In the genomic region with DNA sequence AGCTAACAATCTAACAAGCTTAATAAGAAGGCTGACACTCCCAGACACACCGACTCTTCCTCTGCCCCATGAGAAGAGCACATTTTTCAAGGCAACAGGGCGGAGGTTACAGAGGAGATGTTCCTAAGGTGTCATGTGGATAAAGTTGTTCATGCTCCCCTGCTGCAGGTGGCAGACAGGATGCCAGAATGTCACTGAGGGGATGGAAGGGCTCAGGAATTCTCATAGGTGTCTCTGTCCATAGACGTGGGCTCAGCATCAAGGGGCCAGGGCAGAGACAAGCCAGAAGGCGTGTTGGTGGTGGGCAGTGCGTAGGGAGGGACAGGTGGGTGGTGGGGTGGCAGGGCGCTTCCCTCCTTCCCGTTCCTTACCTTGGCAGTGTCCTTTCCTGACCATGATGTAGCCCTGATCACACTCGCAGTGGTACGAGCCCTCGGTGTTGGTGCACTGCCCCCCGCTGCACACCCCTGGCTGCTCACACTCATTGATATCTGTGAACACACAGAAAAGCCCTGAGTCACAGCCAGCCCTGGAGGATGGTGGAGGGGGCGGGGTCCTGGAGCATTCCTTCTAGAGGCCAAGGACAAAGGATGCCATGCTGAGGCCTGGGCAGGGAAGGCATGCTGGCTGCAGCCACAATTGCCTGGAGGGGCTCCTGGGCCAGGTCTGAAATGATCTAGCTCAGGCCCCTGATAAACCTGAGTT, we compare ENCODE assay signal across 16 cellular contexts. TPM values are rescaled to one million over a fixed set of nuclear protein-coding genes. Genes with fewer than 3 reads are reported as not detected.
DNase-seq lines count a peak whose midpoint lies in the region; ATAC-seq, FAIRE-seq and TF ChIP-seq lines count a peak whose summit lies in the region.
"Had no signal": no experiment of that assay in that cellular context is flagged by ENCODE, and none has a peak within 500 bp of the region (broad histone marks: within the 10 kb centered on the region; RNA-seq: fewer than 3 reads in every experiment).

No MANE protein-coding gene starts in this region.

- no peak for TF ChIP-seq CTCF in SK-N-SH (IDR thresholded peaks at IDR 0.05)
- TF ChIP-seq CTCF in osteocyte (IDR thresholded peaks at IDR 0.05), result no peak

- peaks cover 57% of the 10 kb centered on the region for H3K36me3 Mint-ChIP-seq in osteocyte (ENCODE audit: unreplicated experiment)
- H3K36me3 Mint-ChIP-seq: naive thymus-derived CD8-positive, alpha-beta T cell had no signal

- H4K20me1 ChIP-seq in SK-N-SH (ENCODE audit: insufficient read depth), result no peaks in the 10 kb centered on the region

- H3K27ac ChIP-seq in SK-N-SH (ENCODE audit: low read depth in 2 of 2, low read length in 1 of 2), result no peak overlapping the region

- WGBS in SK-N-SH (ENCODE audit: low lambda C conversion rate), result 98% methylated on average over 7 of the region's 12 CpGs

- H3K9me3 Mint-ChIP-seq in osteocyte (ENCODE audit: unreplicated experiment), result no peaks in the 10 kb centered on the region
- H3K9me3 Mint-ChIP-seq: naive thymus-derived CD8-positive, alpha-beta T cell had no signal

- POLR2A ChIA-PET in SK-N-SH (lab: Yijun Ruan, JAX), result no interaction called here

- no peak overlapping the region for H3K4me3 Mint-ChIP-seq in osteocyte (ENCODE audit: unreplicated experiment)
- H3K4me3 Mint-ChIP-seq: naive thymus-derived CD8-positive, alpha-beta T cell had no signal

- no peaks in the 10 kb centered on the region for H3K9me3 ChIP-seq in SK-N-SH
- H3K9me3 ChIP-seq: thyroid gland had no signal

- no peak for TF ChIP-seq RAD21 in SK-N-SH (IDR thresholded peaks at IDR 0.05; ENCODE audit: low read length)

- TF ChIP-seq EP300 in SK-N-SH (IDR thresholded peaks at IDR 0.05; ENCODE audit: borderline replicate concordance in 1 of 2, low read depth in 1 of 2, low read length in 1 of 2), result no peak

- no peaks in the 10 kb centered on the region for H3K27me3 ChIP-seq in SK-N-SH (ENCODE audit: insufficient read depth)
- H3K27me3 ChIP-seq: thyroid gland had no signal

- CTCF ChIA-PET in SK-N-SH (lab: Yijun Ruan, JAX), result interaction anchor here (1.5 to 3.9 kb wide), 2 partner anchors 14 to 15 kb away, joined by 9 to 21 read pairs; no protein-coding TSS in a partner anchor

- H3K4me3 ChIP-seq in SK-N-SH (ENCODE audit: low read depth in 2 of 2, low read length in 1 of 2), result no peak overlapping the region
- H3K4me3 ChIP-seq: thyroid gland had no signal

- H3K27ac Mint-ChIP-seq in osteocyte (ENCODE audit: unreplicated experiment), result no peak overlapping the region

- H3K79me2 ChIP-seq in SK-N-SH (ENCODE audit: insufficient read depth), result no peaks in the 10 kb centered on the region

- peak; percentile 61 for ATAC-seq in SK-N-SH treated with all-trans-retinoic acid at 6 μM for 48 hours
- ATAC-seq in HG02642 (IDR thresholded peaks at IDR 0.05; ENCODE audit: poor library complexity, unreplicated experiment), result no peak
- ATAC-seq: naive thymus-derived CD8-positive, alpha-beta T cell had no signal

- peaks cover 24% of the 10 kb centered on the region for H3K4me1 Mint-ChIP-seq in osteocyte (ENCODE audit: unreplicated experiment)

- FAIRE-seq in urothelium cell line (lab: Jason Lieb, UNC), result no peak
- FAIRE-seq: D721Med, small intestine had no signal

- no peak overlapping the region for H2AFZ ChIP-seq in SK-N-SH (ENCODE audit: low read depth)

- peaks cover 0 to 12% of the 10 kb centered on the region in 2 experiments; a peak in 1 of 4 replicates for H3K4me1 ChIP-seq in SK-N-SH (ENCODE audit: control insufficient read depth in 1 of 2, insufficient read depth in 2 of 2, low read depth in 1 of 2, low read length in 1 of 2)

- DNase-seq in SK-N-SH (no peak), amniotic stem cell (lab: John Stamatoyannopoulos, UW) (peak; percentile 23), iris pigment epithelial cell (ENCODE audit: low read depth) (peak; percentile 32), urothelium cell line (ENCODE audit: low spot score) (peak; percentile 50), osteocyte (ENCODE audit: extremely low spot score, unreplicated experiment) (no peak)
- DNase-seq in stimulated activated CD4-positive, alpha-beta T cell treated with anti-CD3 and anti-CD28 coated beads, Interleukin-4, amount 100 ng/mL, for 24 hours, result no peak
- DNase-seq: 8988T; activated effector memory CD4-positive, alpha-beta T cell treated with anti-CD3 and anti-CD28 coated beads, Interleukin-2, amount 50 U/mL, for 16 hours; naive thymus-derived CD8-positive, alpha-beta T cell; NCI-H2107; NK-92 treated with Interleukin-12 subunit alpha and Interleukin-12 subunit beta, amount 100 ng/mL, for 24 hours; small intestine had no signal

- H3F3A ChIP-seq in SK-N-SH (replicated peaks; ENCODE audit: insufficient read depth), result peaks cover 3% of the 10 kb centered on the region

- H3K4me2 ChIP-seq in SK-N-SH, result no peak overlapping the region

- H3K9me2 ChIP-seq in SK-N-SH, result no peaks in the 10 kb centered on the region

- peaks cover 37 to 49% of the 10 kb centered on the region in 2 experiments for H3K36me3 ChIP-seq in SK-N-SH (replicated peaks in 1 of 2; ENCODE audit: control insufficient read depth in 1 of 2, insufficient read depth in 2 of 2, low read length in 1 of 2)

- H3K27me3 Mint-ChIP-seq in osteocyte (ENCODE audit: unreplicated experiment), result no peaks in the 10 kb centered on the region

- H3K9ac ChIP-seq in SK-N-SH, result no peak overlapping the region

TF ChIP-seq in SK-N-SH treated with all-trans-retinoic acid at 6 μM for 48 hours, 23 proteins besides CTCF, POLR2A, EP300 and RAD21:
- no peak for TF ChIP-seq SNAI2 (CRISPR knock-in tag; IDR thresholded peaks at IDR 0.05)
- no peak for TF ChIP-seq TSHZ2 (CRISPR knock-in tag; IDR thresholded peaks at IDR 0.05)
- no peak for TF ChIP-seq CSDC2 (CRISPR knock-in tag; IDR thresholded peaks at IDR 0.05)

TF ChIP-seq in SK-N-SH, 30 proteins besides CTCF, POLR2A, EP300 and RAD21:
- TF ChIP-seq TAF1 (IDR thresholded peaks at IDR 0.05; ENCODE audit: borderline replicate concordance, low read depth, low read length) (no peak), POLR2AphosphoS5 (IDR thresholded peaks at IDR 0.05; ENCODE audit: low read depth, low read length) (no peak), NRF1 (IDR thresholded peaks at IDR 0.05; ENCODE audit: low read depth, low read length) (no peak), YY1 (IDR thresholded peaks at IDR 0.05; ENCODE audit: low read depth) (no peak), USF1 (IDR thresholded peaks at IDR 0.05; ENCODE audit: borderline replicate concordance, low read depth) (no peak), RXRA (IDR thresholded peaks at IDR 0.05; ENCODE audit: borderline replicate concordance, low read depth) (no peak), FOSL2 (IDR thresholded peaks at IDR 0.05; ENCODE audit: borderline replicate concordance, low read depth) (no peak), RCOR1 (IDR thresholded peaks at IDR 0.05; ENCODE audit: low read length) (no peak)

RNA-seq across cellular contexts. Expression of gene ISCA2, which starts 23.0 kb away (rescaled TPM):
- 37.3 and 51.9 TPM in 2 replicates for polyA plus RNA-seq in SK-N-SH (2012; rRNA removed)
- polyA plus RNA-seq in SK-N-SH (2012; cell fraction: cytosol; rRNA removed), result 57.2 and 70.6 TPM in 2 replicates
- 17.1 and 20.7 TPM in 2 replicates for polyA plus RNA-seq in SK-N-SH (2012; cell fraction: nucleus; rRNA removed)
- total RNA-seq in osteocyte, result 22.4 and 26.3 TPM in 2 replicates

RNA-seq across cellular contexts. Expression of gene NPC2, which starts 23.5 kb away (rescaled TPM):
- 340 and 522 TPM in 2 replicates for polyA plus RNA-seq in SK-N-SH (2012; rRNA removed)
- 249 and 380 TPM in 2 replicates for polyA plus RNA-seq in SK-N-SH (2012; cell fraction: cytosol; rRNA removed)
- 160 and 242 TPM in 2 replicates for polyA plus RNA-seq in SK-N-SH (2012; cell fraction: nucleus; rRNA removed)
- total RNA-seq in osteocyte, result 524 and 529 TPM in 2 replicates

Comparison
In these comparisons a context has a peak if more than half of its experiments do, and no peak if none do; other contexts are left out.
1. DNase-seq: peak in amniotic stem cell (single experiment), iris pigment epithelial cell (single experiment) and urothelium cell line (single experiment); none in SK-N-SH (single experiment), osteocyte (single experiment) and stimulated activated CD4-positive, alpha-beta T cell treated with anti-CD3 and anti-CD28 coated beads, Interleukin-4, amount 100 ng/mL, for 24 hours (single experiment).